25 cellular contexts compared by ENCODE assay signal in genomic region chr9:8395022-8395421, GRCh38.
"Had no signal": no experiment of that assay in that cellular context is flagged by ENCODE, and none has a peak within 500 bp of the region (broad histone marks: within the 10 kb centered on the region; RNA-seq: fewer than 3 reads in every experiment).

No MANE protein-coding gene starts in this region.

- H3K27ac ChIP-seq: colonic mucosa, coronary artery, epithelial cell of prostate, esophagus muscularis mucosa, esophagus squamous epithelium, foreskin keratinocyte, gastrocnemius medialis, gastroesophageal sphincter, heart left ventricle, heart right ventricle had no signal

- DNase-seq: colonic mucosa; cortex of kidney; dermis blood vessel endothelial cell; dorsolateral prefrontal cortex; effector CD4-positive, alpha-beta T cell; effector CD8-positive, alpha-beta T cell; effector memory CD4-positive, alpha-beta T cell; effector memory CD8-positive, alpha-beta T cell; endodermal cell; erythroblast; esophagus squamous epithelium; foreskin fibroblast; foreskin keratinocyte; foreskin melanocyte; gastrocnemius medialis; glutamatergic neuron; head of caudate nucleus; heart left ventricle; heart right ventricle had no signal

- H3K27ac Mint-ChIP-seq: dendritic cell treated with granulocyte-macrophage colony-stimulating factor and Interleukin-4, amounts not matched to agents 40 ng/mL and 50 ng/mL, for 4 days; effector memory CD8-positive, alpha-beta T cell; endodermal cell had no signal

- H3K27me3 ChIP-seq: colonic mucosa, dorsolateral prefrontal cortex, esophagus muscularis mucosa, esophagus squamous epithelium, foreskin keratinocyte, gastrocnemius medialis, gastroesophageal sphincter, heart left ventricle, heart right ventricle had no signal

- H3K4me1 ChIP-seq: colonic mucosa, esophagus muscularis mucosa, esophagus squamous epithelium, foreskin keratinocyte, gastrocnemius medialis, gastroesophageal sphincter, heart left ventricle, heart right ventricle had no signal

- H3K36me3 ChIP-seq: colonic mucosa, esophagus muscularis mucosa, esophagus squamous epithelium, gastrocnemius medialis, gastroesophageal sphincter, heart left ventricle, heart right ventricle had no signal

- H3K4me3 Mint-ChIP-seq: dendritic cell treated with granulocyte-macrophage colony-stimulating factor and Interleukin-4, amounts not matched to agents 40 ng/mL and 50 ng/mL, for 4 days; effector memory CD8-positive, alpha-beta T cell; endodermal cell had no signal

- H3K27me3 Mint-ChIP-seq: dendritic cell treated with granulocyte-macrophage colony-stimulating factor and Interleukin-4, amounts not matched to agents 40 ng/mL and 50 ng/mL, for 4 days; effector memory CD8-positive, alpha-beta T cell had no signal

- H3K9me3 Mint-ChIP-seq: dendritic cell treated with granulocyte-macrophage colony-stimulating factor and Interleukin-4, amounts not matched to agents 40 ng/mL and 50 ng/mL, for 4 days; effector memory CD8-positive, alpha-beta T cell; endodermal cell had no signal

- H3K9me3 ChIP-seq: colonic mucosa, esophagus muscularis mucosa, esophagus squamous epithelium, gastrocnemius medialis, gastroesophageal sphincter, heart left ventricle, heart right ventricle had no signal

- ATAC-seq: effector memory CD8-positive, alpha-beta T cell; esophagus mucosa; foreskin keratinocyte; gastrocnemius medialis; gastroesophageal sphincter; heart left ventricle; heart right ventricle had no signal

- H3K4me3 ChIP-seq: colonic mucosa, coronary artery, dorsolateral prefrontal cortex, esophagus muscularis mucosa, esophagus squamous epithelium, gastrocnemius medialis, gastroesophageal sphincter, heart left ventricle, heart right ventricle had no signal
